ENCODE assay signal across 11 cellular contexts in the genomic region with DNA sequence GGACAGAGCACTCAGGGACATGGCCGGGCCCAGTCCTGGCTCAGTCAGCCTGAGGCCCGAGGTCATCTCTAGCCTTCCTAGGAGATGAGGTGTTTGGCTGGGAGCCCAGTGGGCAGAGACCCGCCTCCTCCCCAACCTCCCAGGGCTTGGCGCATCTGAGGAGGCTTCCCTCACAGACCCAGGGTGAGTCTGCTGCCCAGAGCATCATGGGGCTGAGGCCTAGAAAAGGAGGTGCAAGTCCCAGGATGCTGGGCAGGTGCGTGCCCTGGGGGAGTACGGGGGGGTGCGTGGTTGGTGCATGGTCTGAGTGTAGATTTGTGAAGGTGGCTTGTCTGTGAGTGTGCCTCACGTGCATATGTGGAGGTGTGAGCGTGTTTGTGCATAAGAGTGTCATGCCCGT. TPM values are rescaled to one million over a fixed set of nuclear protein-coding genes. Genes with fewer than 3 reads are reported as not detected.
DNase-seq lines count a peak whose midpoint lies in the region; ATAC-seq and TF ChIP-seq lines count a peak whose summit lies in the region.
"Had no signal": no experiment of that assay in that cellular context is flagged by ENCODE, and none has a peak within 500 bp of the region (broad histone marks: within the 10 kb centered on the region; RNA-seq: fewer than 3 reads in every experiment).

No MANE protein-coding gene starts in this region.

- H2BK20ac ChIP-seq in IMR-90 (ENCODE audit: low read depth, low read length), result no peak overlapping the region

- H3K4me2 ChIP-seq in IMR-90 (ENCODE audit: low read depth, low read length), result no peak overlapping the region

- dilution Hi-C loops in IMR-90 (cut with HindIII; ENCODE audit: low sequenced_read_pairs, unreplicated experiment), result no loop called here

- peak overlapping the region in 1 of 2 experiments; percentile 69; a peak in 3 of 4 replicates for H4K8ac ChIP-seq in IMR-90 (ENCODE audit: low read depth in 2 of 2, low read length in 2 of 2)

- peaks cover 6% of the 10 kb centered on the region for H3K4me1 ChIP-seq in IMR-90 (ENCODE audit: control insufficient read depth, insufficient read depth, low read length)

- peak overlapping the region; percentile 96 for H2AK9ac ChIP-seq in IMR-90 (replicated peaks; ENCODE audit: low read depth, low read length, poor library complexity)

- H3K79me1 ChIP-seq in IMR-90 (ENCODE audit: low read depth in 1 of 2, low read length in 2 of 2), result no peaks in the 10 kb centered on the region; a peak in 1 of 4 replicates

- peaks cover 3% of the 10 kb centered on the region; the same call in 1 of the 2 replicates for H4K20me1 ChIP-seq in IMR-90 (ENCODE audit: insufficient read depth, low read length)

- H3K36me3 Mint-ChIP-seq in natural killer cell treated with Interleukin-12 subunit alpha and Interleukin-12 subunit beta and Interleukin-15 and Interleukin-18, amount 100 ng/mL, for 72 hours, result no peaks in the 10 kb centered on the region

- no peak overlapping the region for H3K23ac ChIP-seq in IMR-90 (ENCODE audit: low read depth, low read length)

- H2BK5ac ChIP-seq in IMR-90 (ENCODE audit: low read depth, low read length, poor library complexity, severe bottlenecking), result peak overlapping the region; percentile 74

- BruUV-seq in IMR-90 (replicated peaks; lab: Mats Ljungman, UMichigan), result no TSS peak

- no peaks in the 10 kb centered on the region for H3K9me3 Mint-ChIP-seq in natural killer cell treated with Interleukin-12 subunit alpha and Interleukin-12 subunit beta and Interleukin-15 and Interleukin-18, amount 100 ng/mL, for 72 hours

- no peak overlapping the region for H2BK15ac ChIP-seq in IMR-90 (ENCODE audit: low read depth, low read length)

- no peak for TF ChIP-seq RAD21 in IMR-90 (IDR thresholded peaks at IDR 0.05; ENCODE audit: low read length)

- H2BK120ac ChIP-seq in IMR-90 (ENCODE audit: low read depth, low read length), result peak overlapping the region; percentile 91; the same call in 1 of the 2 replicates

- no peak for TF ChIP-seq POLR2A in IMR-90 (IDR thresholded peaks at IDR 0.05; ENCODE audit: low read depth, low read length)

- peak overlapping the region; percentile 36 for H3K4me3 Mint-ChIP-seq in natural killer cell treated with Interleukin-12 subunit alpha and Interleukin-12 subunit beta and Interleukin-15 and Interleukin-18, amount 100 ng/mL, for 72 hours

- 96% methylated on average over 4 of the region's 10 CpGs; no CpG with 5 or more reads in 1 of the 2 experiments for WGBS in IMR-90 (ENCODE audit: extremely low coverage in 2 of 2, insufficient read length in 1 of 2), 2 experiments

- H3K9ac ChIP-seq in IMR-90 (ENCODE audit: low read depth, low read length), result no peak overlapping the region

- H3K18ac ChIP-seq in IMR-90 (ENCODE audit: low read depth, low read length), result no peak overlapping the region

- H3K27ac ChIP-seq in IMR-90 (ENCODE audit: insufficient read depth, low read length), result no peak overlapping the region
- H3K27ac ChIP-seq: cardiac muscle cell had no signal

- H3K9me3 ChIP-seq in IMR-90 (ENCODE audit: control insufficient read depth, insufficient read depth, low read length), result peaks cover 8% of the 10 kb centered on the region; the same call in 1 of the 2 replicates

- H3K36me3 ChIP-seq in IMR-90 (ENCODE audit: control insufficient read depth, insufficient read depth, low read length), result no peaks in the 10 kb centered on the region
- H3K36me3 ChIP-seq: cardiac muscle cell had no signal

- peak overlapping the region; percentile 87 for H3K4ac ChIP-seq in IMR-90 (ENCODE audit: low read depth, low read length)

- H4K91ac ChIP-seq in IMR-90 (ENCODE audit: insufficient read depth, low read depth, low read length), result peak overlapping the region; percentile 90; the same call in 1 of the 2 replicates

- H3K27me3 Mint-ChIP-seq in natural killer cell treated with Interleukin-12 subunit alpha and Interleukin-12 subunit beta and Interleukin-15 and Interleukin-18, amount 100 ng/mL, for 72 hours, result peaks cover 0 to 10% of the 10 kb centered on the region in 2 donors

- peak overlapping the region; percentile 95 for H2AK5ac ChIP-seq in IMR-90 (ENCODE audit: low read depth, low read length)

- no peak overlapping the region for H3K27ac Mint-ChIP-seq in natural killer cell treated with Interleukin-12 subunit alpha and Interleukin-12 subunit beta and Interleukin-15 and Interleukin-18, amount 100 ng/mL, for 72 hours

- peaks cover 19% of the 10 kb centered on the region for H3K27me3 ChIP-seq in IMR-90 (ENCODE audit: control insufficient read depth, insufficient read depth, low read length)

- TF ChIP-seq CTCF in IMR-90 (conservative IDR thresholded peaks at IDR 0.05; ENCODE audit: low read depth, low read length) (no peak), astrocyte of the spinal cord (IDR thresholded peaks at IDR 0.05; ENCODE audit: low read depth, low read length) (no peak), GM13977 (IDR thresholded peaks at IDR 0.05; ENCODE audit: extremely low read depth, insufficient read depth, missing control alignments) (no peak)

- DNase-seq in Caki2 (ENCODE audit: low read depth), result peak; percentile 80
- peak; percentile 93 for DNase-seq in IMR-90
- DNase-seq in astrocyte of the spinal cord (ENCODE audit: low read depth, low spot score), result peak; percentile 88
- DNase-seq in natural killer cell treated with Interleukin-12 subunit alpha and Interleukin-12 subunit beta and Interleukin-15 and Interleukin-18, amount 100 ng/mL, for 72 hours (ENCODE audit: low spot score), result no peak
- DNase-seq in NCI-H1417 treated with DMSO at 0.1 percent for 48 hours (lab: John Stamatoyannopoulos, UW), result no peak
- DNase-seq in GM13977 (ENCODE audit: low spot score), result no peak
- DNase-seq: kidney had no signal

- CTCF ChIA-PET in IMR-90 (lab: Yijun Ruan, JAX), result no interaction called here

- in situ Hi-C loops in Caki2 (cut with HindIII; ENCODE audit: low pct_unique_long_range_greater_than_20kb, low sequenced_read_pairs), result no loop called here
- in situ Hi-C loops in IMR-90 (cut with MboI; ENCODE audit: low sequenced_read_pairs), result no loop called here
- in situ Hi-C loops in astrocyte of the spinal cord (cut with HindIII; ENCODE audit: low sequenced_read_pairs), result no loop called here
- in situ Hi-C loops in GM13977 (cut with MboI; ENCODE audit: low pct_unique_long_range_greater_than_20kb, low sequenced_read_pairs, unreplicated experiment), result no loop called here

- POLR2A ChIA-PET in IMR-90 (lab: Charles Lee; ENCODE audit: unreplicated experiment), result no interaction called here

- H4K5ac ChIP-seq in IMR-90 (ENCODE audit: low read depth, low read length), result no peak overlapping the region

- ATAC-seq in IMR-90 (ENCODE audit: low read depth) (peak; percentile 91), GM19463 (IDR thresholded peaks at IDR 0.05; ENCODE audit: unreplicated experiment) (no peak), HG02981 (IDR thresholded peaks at IDR 0.05; ENCODE audit: unreplicated experiment) (no peak)
- ATAC-seq in natural killer cell treated with Interleukin-12 subunit alpha and Interleukin-12 subunit beta and Interleukin-15 and Interleukin-18, amount 100 ng/mL, for 72 hours, result no peak

- intact Hi-C loops in IMR-90 (cut with micrococcal nuclease), result no loop called here

- peak overlapping the region; percentile 89 for H2AFZ ChIP-seq in IMR-90 (replicated peaks; ENCODE audit: low read length, poor library complexity)

- H3K4me3 ChIP-seq in IMR-90 (ENCODE audit: insufficient read depth, low read depth, low read length) (no peak overlapping the region), astrocyte of the spinal cord (ENCODE audit: low read depth, low read length) (no peak overlapping the region)
- H3K4me3 ChIP-seq: cardiac muscle cell had no signal

- peaks cover 0 to 9% of the 10 kb centered on the region in 2 donors for H3K4me1 Mint-ChIP-seq in natural killer cell treated with Interleukin-12 subunit alpha and Interleukin-12 subunit beta and Interleukin-15 and Interleukin-18, amount 100 ng/mL, for 72 hours (ENCODE audit: low read depth in 2 of 2)

- no peak overlapping the region for H3K56ac ChIP-seq in IMR-90 (ENCODE audit: extremely low read depth, insufficient read depth, low read length)

- peaks cover 12% of the 10 kb centered on the region for H3K9me1 ChIP-seq in IMR-90 (ENCODE audit: insufficient read depth, low read length)

- H3K14ac ChIP-seq in IMR-90 (replicated peaks; ENCODE audit: low read depth, low read length), result no peak overlapping the region

RNA-seq across cellular contexts. Expression of gene PDE6G, which starts 4.7 kb away (rescaled TPM):
- 1.4 TPM in 1 of 2 replicates, not detected in the other for total RNA-seq in Caki2 (2014; rRNA removed; shearing (Covaris generic); ENCODE audit: low replicate concordance)
- total RNA-seq in IMR-90 (2012; rRNA removed), result not detected in 2 replicates
- 1.3 and 2.7 TPM in 2 replicates for polyA plus RNA-seq in IMR-90 (2012; rRNA removed)
- 1.0 and 1.4 TPM in 2 replicates for polyA plus RNA-seq in IMR-90 (2012; cell fraction: cytosol; rRNA removed)
- polyA plus RNA-seq in IMR-90 (2012; cell fraction: nucleus; rRNA removed; ENCODE audit: low replicate concordance), result 0.63 and 0.65 TPM in 2 replicates
- total RNA-seq in natural killer cell treated with Interleukin-12 subunit alpha and Interleukin-12 subunit beta and Interleukin-15 and Interleukin-18, amount 100 ng/mL, for 72 hours, result 1 to 10 TPM; 4.8 to 8.9 TPM
- total RNA-seq: ureter had no signal

RNA-seq across cellular contexts. Expression of gene TSPAN10, which starts 14.7 kb away (rescaled TPM):
- 9.6 and 18.9 TPM in 2 replicates for total RNA-seq in Caki2 (2014; rRNA removed; shearing (Covaris generic); ENCODE audit: low replicate concordance)
- 1.1 and 1.4 TPM in 2 replicates for total RNA-seq in IMR-90 (2012; rRNA removed)
- 4.5 and 5.3 TPM in 2 replicates for polyA plus RNA-seq in IMR-90 (2012; rRNA removed)
- polyA plus RNA-seq in IMR-90 (2012; cell fraction: cytosol; rRNA removed), result 4.5 and 6.5 TPM in 2 replicates
- 4.2 and 13.3 TPM in 2 replicates for polyA plus RNA-seq in IMR-90 (2012; cell fraction: nucleus; rRNA removed; ENCODE audit: low replicate concordance)
- total RNA-seq in natural killer cell treated with Interleukin-12 subunit alpha and Interleukin-12 subunit beta and Interleukin-15 and Interleukin-18, amount 100 ng/mL, for 72 hours, result under 1 TPM in 1 of 2 donors, not detected in 1; 0.50 TPM

RNA-seq across cellular contexts. Expression of gene OXLD1, which starts 14.7 kb away (rescaled TPM):
- 76.2 and 103 TPM in 2 replicates for total RNA-seq in Caki2 (2014; rRNA removed; shearing (Covaris generic); ENCODE audit: low replicate concordance)
- 9.9 and 10.3 TPM in 2 replicates for total RNA-seq in IMR-90 (2012; rRNA removed)
- 22.3 and 26.4 TPM in 2 replicates for polyA plus RNA-seq in IMR-90 (2012; rRNA removed)
- 25.7 and 46.6 TPM in 2 replicates for polyA plus RNA-seq in IMR-90 (2012; cell fraction: cytosol; rRNA removed)
- polyA plus RNA-seq in IMR-90 (2012; cell fraction: nucleus; rRNA removed; ENCODE audit: low replicate concordance), result 52.8 and 86.9 TPM in 2 replicates
- total RNA-seq in natural killer cell treated with Interleukin-12 subunit alpha and Interleukin-12 subunit beta and Interleukin-15 and Interleukin-18, amount 100 ng/mL, for 72 hours, result 10 to 100 TPM; 35.2 to 45.6 TPM

RNA-seq across cellular contexts. Expression of gene NPLOC4, which starts 14.8 kb away (rescaled TPM):
- total RNA-seq in Caki2 (2014; rRNA removed; shearing (Covaris generic); ENCODE audit: low replicate concordance), result 79.9 and 88.1 TPM in 2 replicates
- 66.1 and 70.4 TPM in 2 replicates for total RNA-seq in IMR-90 (2012; rRNA removed)
- polyA plus RNA-seq in IMR-90 (2012; rRNA removed), result 74.9 and 78.3 TPM in 2 replicates
- polyA plus RNA-seq in IMR-90 (2012; cell fraction: cytosol; rRNA removed), result 62.7 and 65.1 TPM in 2 replicates
- 101 and 121 TPM in 2 replicates for polyA plus RNA-seq in IMR-90 (2012; cell fraction: nucleus; rRNA removed; ENCODE audit: low replicate concordance)
- 100 to 1,000 TPM; 161 to 174 TPM for total RNA-seq in natural killer cell treated with Interleukin-12 subunit alpha and Interleukin-12 subunit beta and Interleukin-15 and Interleukin-18, amount 100 ng/mL, for 72 hours

RNA-seq across cellular contexts. Expression of gene CCDC137, which starts 14.8 kb away (rescaled TPM):
- total RNA-seq in Caki2 (2014; rRNA removed; shearing (Covaris generic); ENCODE audit: low replicate concordance), result 33.8 and 39.2 TPM in 2 replicates
- total RNA-seq in IMR-90 (2012; rRNA removed), result 7.5 and 9.2 TPM in 2 replicates
- 18.4 and 23.2 TPM in 2 replicates for polyA plus RNA-seq in IMR-90 (2012; rRNA removed)
- polyA plus RNA-seq in IMR-90 (2012; cell fraction: cytosol; rRNA removed), result 16.7 and 34.8 TPM in 2 replicates
- 12.3 and 18.2 TPM in 2 replicates for polyA plus RNA-seq in IMR-90 (2012; cell fraction: nucleus; rRNA removed; ENCODE audit: low replicate concordance)
- total RNA-seq in natural killer cell treated with Interleukin-12 subunit alpha and Interleukin-12 subunit beta and Interleukin-15 and Interleukin-18, amount 100 ng/mL, for 72 hours, result 10 to 100 TPM; 38.0 to 90.1 TPM

Comparison
In these comparisons a context has a peak if more than half of its experiments do, and no peak if none do; other contexts are left out.
1. DNase-seq: peak in Caki2 (single experiment), IMR-90 (single experiment) and astrocyte of the spinal cord (single experiment); none in natural killer cell treated with Interleukin-12 subunit alpha and Interleukin-12 subunit beta and Interleukin-15 and Interleukin-18, amount 100 ng/mL, for 72 hours (single experiment), NCI-H1417 treated with DMSO at 0.1 percent for 48 hours (single experiment) and GM13977 (single experiment).